In genomic region chr3:58874795-58875194, GRCh38 we compare ENCODE assay signal across 8 cellular contexts.
DNase-seq lines count a peak whose midpoint lies in the region; ATAC-seq and TF ChIP-seq lines count a peak whose summit lies in the region.

No MANE protein-coding gene starts in this region.

- peaks cover 0 to 8% (median 3%) of the 10 kb centered on the region in 4 donors for H3K4me1 Mint-ChIP-seq in CD4-positive, CD25-positive, alpha-beta regulatory T cell
- peaks cover 18% of the 10 kb centered on the region for H3K4me1 Mint-ChIP-seq in activated naive CD8-positive, alpha-beta T cell treated with anti-CD3 and anti-CD28 coated beads, Interleukin-2, amount 50 U/mL, for 24 hours
- no peaks in the 10 kb centered on the region for H3K4me1 Mint-ChIP-seq in glutamatergic neuron (ENCODE audit: low read depth, unreplicated experiment)

- peaks cover 0 to 4% (median 0%) of the 10 kb centered on the region in 7 donors for H3K9me3 Mint-ChIP-seq in CD4-positive, CD25-positive, alpha-beta regulatory T cell
- H3K9me3 Mint-ChIP-seq in activated naive CD8-positive, alpha-beta T cell treated with anti-CD3 and anti-CD28 coated beads, Interleukin-2, amount 50 U/mL, for 24 hours: no peaks in the 10 kb centered on the region
- no peaks in the 10 kb centered on the region for H3K9me3 Mint-ChIP-seq in glutamatergic neuron (ENCODE audit: unreplicated experiment)

- no peaks in the 10 kb centered on the region for H3K27me3 ChIP-seq in CD4-positive, CD25-positive, alpha-beta regulatory T cell (ENCODE audit: control insufficient read depth, insufficient read depth, low read length)
- H3K27me3 ChIP-seq in adrenal gland: no peaks in the 10 kb centered on the region

- intact Hi-C loops in posterior cingulate gyrus (cut with DNase I): no loop called here
- intact Hi-C loops in adrenal gland (cut with DNase I): no loop called here

- no peak overlapping the region for H3K4me3 Mint-ChIP-seq in CD4-positive, CD25-positive, alpha-beta regulatory T cell
- H3K4me3 Mint-ChIP-seq in activated naive CD8-positive, alpha-beta T cell treated with anti-CD3 and anti-CD28 coated beads, Interleukin-2, amount 50 U/mL, for 24 hours: no peak overlapping the region
- no peak overlapping the region for H3K4me3 Mint-ChIP-seq in glutamatergic neuron (ENCODE audit: unreplicated experiment)

- no peak overlapping the region for H3K27ac ChIP-seq in CD4-positive, CD25-positive, alpha-beta regulatory T cell (ENCODE audit: insufficient read depth, low read length, poor library complexity, severe bottlenecking)
- no peak overlapping the region for H3K27ac ChIP-seq in adrenal gland

- H3K36me3 Mint-ChIP-seq in CD4-positive, CD25-positive, alpha-beta regulatory T cell: no peaks in the 10 kb centered on the region
- H3K36me3 Mint-ChIP-seq in activated naive CD8-positive, alpha-beta T cell treated with anti-CD3 and anti-CD28 coated beads, Interleukin-2, amount 50 U/mL, for 24 hours (ENCODE audit: low read depth): no peaks in the 10 kb centered on the region
- no peaks in the 10 kb centered on the region for H3K36me3 Mint-ChIP-seq in glutamatergic neuron (ENCODE audit: unreplicated experiment)

- H3K4me3 ChIP-seq in CD4-positive, CD25-positive, alpha-beta regulatory T cell (ENCODE audit: low read depth, low read length): no peak overlapping the region
- no peak overlapping the region for H3K4me3 ChIP-seq in adrenal gland

- no peaks in the 10 kb centered on the region for H3K36me3 ChIP-seq in CD4-positive, CD25-positive, alpha-beta regulatory T cell (ENCODE audit: control insufficient read depth, insufficient read depth, low read length)
- H3K36me3 ChIP-seq in adrenal gland (replicated peaks in 1 of 2): no peaks in the 10 kb centered on the region

- no peaks in the 10 kb centered on the region for H3K4me1 ChIP-seq in CD4-positive, CD25-positive, alpha-beta regulatory T cell (ENCODE audit: control insufficient read depth, insufficient read depth, low read length, poor library complexity, severe bottlenecking)
- H3K4me1 ChIP-seq in adrenal gland (replicated peaks in 1 of 2): no peaks in the 10 kb centered on the region

- no peak for TF ChIP-seq CTCF in adrenal gland (IDR thresholded peaks at IDR 0.05)
- no peak for TF ChIP-seq CTCF in glutamatergic neuron (IDR thresholded peaks at IDR 0.05; ENCODE audit: partially characterized antibody, unreplicated experiment)

- no peaks in the 10 kb centered on the region for H3K27me3 Mint-ChIP-seq in CD4-positive, CD25-positive, alpha-beta regulatory T cell
- peaks cover 10% of the 10 kb centered on the region for H3K27me3 Mint-ChIP-seq in activated naive CD8-positive, alpha-beta T cell treated with anti-CD3 and anti-CD28 coated beads, Interleukin-2, amount 50 U/mL, for 24 hours
- H3K27me3 Mint-ChIP-seq in glutamatergic neuron (ENCODE audit: unreplicated experiment): peaks cover 2% of the 10 kb centered on the region

- WGBS in adrenal gland, 4 donors: 65 to 87% (median 78%) methylated on average over 2 of the region's 2 CpGs

- TF ChIP-seq POLR2A in adrenal gland (IDR thresholded peaks at IDR 0.05): no peak

- H3K9me3 ChIP-seq in CD4-positive, CD25-positive, alpha-beta regulatory T cell (ENCODE audit: control insufficient read depth in 2 of 2, low read length in 2 of 2): no peaks in the 10 kb centered on the region
- H3K9me3 ChIP-seq in adrenal gland (replicated peaks in 1 of 3): no peaks in the 10 kb centered on the region

- peak overlapping the region in 2 of 3 donors; percentile 8 to 45 for H3K27ac Mint-ChIP-seq in CD4-positive, CD25-positive, alpha-beta regulatory T cell
- H3K27ac Mint-ChIP-seq in activated naive CD8-positive, alpha-beta T cell treated with anti-CD3 and anti-CD28 coated beads, Interleukin-2, amount 50 U/mL, for 24 hours: peak overlapping the region; percentile 46
- H3K27ac Mint-ChIP-seq in glutamatergic neuron (ENCODE audit: unreplicated experiment): no peak overlapping the region

- DNase-seq in CD4-positive, CD25-positive, alpha-beta regulatory T cell: peak in 1 of 3 donors; percentile 27
- DNase-seq in activated naive CD8-positive, alpha-beta T cell treated with anti-CD3 and anti-CD28 coated beads, Interleukin-2, amount 50 U/mL, for 24 hours: no peak
- DNase-seq in posterior cingulate gyrus: no peak
- no peak for DNase-seq in adrenal gland
- no peak for DNase-seq in glutamatergic neuron

- no peak for ATAC-seq in CD4-positive, CD25-positive, alpha-beta regulatory T cell (ENCODE audit: low read depth in 2 of 2)
- ATAC-seq in GM19395 (IDR thresholded peaks at IDR 0.05; ENCODE audit: unreplicated experiment) (peak; percentile 86), HG03159 (IDR thresholded peaks at IDR 0.05; ENCODE audit: unreplicated experiment) (peak; percentile 85), GM19467 (IDR thresholded peaks at IDR 0.05; ENCODE audit: unreplicated experiment) (no peak)
- ATAC-seq in activated naive CD8-positive, alpha-beta T cell treated with anti-CD3 and anti-CD28 coated beads, Interleukin-2, amount 50 U/mL, for 24 hours: peak; percentile 94

Comparison
In these comparisons a context has a peak if more than half of its experiments do, and no peak if none do; other contexts are left out.
1. ATAC-seq: peak in GM19395 (single experiment), HG03159 (single experiment) and activated naive CD8-positive, alpha-beta T cell treated with anti-CD3 and anti-CD28 coated beads, Interleukin-2, amount 50 U/mL, for 24 hours (single experiment); none in CD4-positive, CD25-positive, alpha-beta regulatory T cell (0 of 2) and GM19467 (single experiment).